In the genomic region with DNA sequence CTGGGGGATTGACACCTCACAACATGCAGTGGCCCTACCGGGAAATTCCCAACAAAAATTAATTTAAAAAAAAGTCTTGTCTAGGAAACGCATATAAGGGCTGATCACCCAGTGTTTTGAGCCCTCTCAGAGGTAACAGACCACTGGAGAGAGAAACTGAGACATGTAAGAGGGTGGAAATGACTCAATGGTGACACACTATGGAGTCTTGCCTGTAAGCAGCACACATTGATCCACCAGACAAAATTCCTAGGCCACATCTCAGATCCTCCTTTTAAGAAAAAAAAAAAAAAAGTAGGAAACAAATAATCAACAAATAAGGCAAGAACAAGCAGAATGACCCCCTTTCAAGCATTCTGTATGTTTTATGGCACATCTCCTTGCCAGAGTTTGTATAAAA, we compare ENCODE assay signal across 28 cellular contexts.
"Had no signal": no experiment of that assay in that cellular context is flagged by ENCODE, and none has a peak within 500 bp of the region (broad histone marks: within the 10 kb centered on the region; RNA-seq: fewer than 3 reads in every experiment).

No MANE protein-coding gene starts in this region.

- H3K27me3 ChIP-seq: esophagus muscularis mucosa, ovary, sigmoid colon, spleen, suprapubic skin, transverse colon, upper lobe of right lung, uterus had no signal

- ATAC-seq: left lobe of liver; natural killer cell; psoas muscle; right cardiac atrium; stimulated activated memory B cell treated with anti-CD40 and anti-IgM and Interleukin-4, amounts not matched to agents 10 μg/mL and 1 μg/mL and 100 μg/mL, for 72 hours; stimulated activated naive CD8-positive, alpha-beta T cell treated with anti-CD3 and anti-CD28 coated beads, Interleukin-15, amount 100 ng/mL, for 72 hours; upper lobe of right lung had no signal

- FAIRE-seq: endometrium, keratinocyte had no signal

- H3K4me3 ChIP-seq: coronary artery, esophagus muscularis mucosa, lung, ovary, psoas muscle, sigmoid colon, spleen, suprapubic skin, transverse colon, upper lobe of right lung, uterus had no signal

- H3K27ac ChIP-seq: coronary artery, epithelial cell of prostate, esophagus muscularis mucosa, ovary, psoas muscle, sigmoid colon, spleen, suprapubic skin, transverse colon, upper lobe of right lung, uterus had no signal

- H3K36me3 ChIP-seq: esophagus muscularis mucosa, ovary, sigmoid colon, spleen, suprapubic skin, transverse colon, upper lobe of right lung, uterus had no signal

- DNase-seq: dermis blood vessel endothelial cell; effector memory CD4-positive, alpha-beta T cell; foreskin melanocyte; glutamatergic neuron; hypothalamus; immature natural killer cell; natural killer cell; occipital lobe; ovary; posterior cingulate gyrus; psoas muscle; right cardiac atrium; sigmoid colon; spleen; stimulated activated CD4-positive, alpha-beta T cell treated with anti-CD3 and anti-CD28 coated beads, Interleukin-4, amount 100 ng/mL, for 4 hours; stimulated activated naive CD8-positive, alpha-beta T cell treated with anti-CD3 and anti-CD28 coated beads, Interleukin-15, amount 100 ng/mL, for 72 hours; transverse colon; upper lobe of right lung; uterus had no signal

- H3K4me1 ChIP-seq: esophagus muscularis mucosa, psoas muscle, sigmoid colon, spleen, suprapubic skin, transverse colon, upper lobe of right lung, uterus had no signal

- H3K9me3 ChIP-seq: esophagus muscularis mucosa, ovary, psoas muscle, sigmoid colon, suprapubic skin, transverse colon, upper lobe of right lung, uterus had no signal
